11 cellular contexts compared by ENCODE assay signal in the genomic region with DNA sequence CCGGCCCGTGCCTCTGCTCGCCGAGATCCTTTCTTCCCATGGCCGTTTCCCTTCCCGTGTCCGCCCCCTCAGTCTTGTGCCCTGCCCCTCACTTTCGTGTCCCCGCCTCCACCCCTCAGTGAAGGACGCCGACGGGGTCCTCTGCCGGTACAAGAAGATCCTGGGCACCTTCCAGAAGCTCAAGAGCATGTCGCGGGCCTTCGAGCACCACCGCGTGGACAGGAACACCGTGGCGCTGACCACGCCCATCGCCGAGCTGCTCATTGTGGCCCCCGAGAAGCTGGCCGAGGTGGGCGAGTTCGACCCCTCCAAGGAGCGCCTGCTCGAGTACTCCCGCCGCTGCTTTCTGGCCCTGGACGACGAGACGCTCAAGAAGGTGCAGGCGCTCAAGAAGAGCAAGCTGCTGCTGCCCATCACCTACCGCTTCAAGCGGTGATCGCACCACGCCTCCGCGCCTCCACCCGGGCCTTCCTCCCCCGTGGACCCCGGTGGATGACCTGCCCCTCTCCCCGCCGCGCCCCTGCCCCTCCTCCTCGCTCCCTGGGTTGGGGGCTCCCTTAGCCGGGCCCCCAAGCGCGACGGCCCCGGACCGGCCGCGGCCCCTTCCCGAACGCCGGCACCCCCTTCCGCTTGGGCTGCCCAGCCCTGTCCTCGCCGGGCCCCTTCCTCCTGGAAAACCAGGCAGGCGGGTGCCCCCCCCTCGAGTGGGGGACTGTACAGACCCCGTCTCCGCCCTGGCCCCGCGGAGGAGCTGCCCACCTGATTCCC. TPM values are rescaled to one million over a fixed set of nuclear protein-coding genes. Genes with fewer than 3 reads are reported as not detected.
DNase-seq lines count a peak whose midpoint lies in the region; ATAC-seq, FAIRE-seq and TF ChIP-seq lines count a peak whose summit lies in the region.
"Had no signal": no experiment of that assay in that cellular context is flagged by ENCODE, and none has a peak within 500 bp of the region (broad histone marks: within the 10 kb centered on the region; RNA-seq: fewer than 3 reads in every experiment).

No MANE protein-coding gene starts in this region.

- 85% methylated on average over 62 to 68 of the region's 68 CpGs for WGBS in pancreas, 2 donors

- peak; percentile 53 for DNase-seq in ELF-1 (ENCODE audit: low read depth, low spot score)
- no peak for DNase-seq in RWPE1 (ENCODE audit: low spot score)
- no peak for DNase-seq in left ventricle myocardium inferior
- DNase-seq in pancreas, result peak in 4 of 6 donors; percentile 56 to 85 (median 68)
- no peak for DNase-seq in effector CD8-positive, alpha-beta T cell (lab: John Stamatoyannopoulos, UW)
- DNase-seq in amygdala (lab: John Stamatoyannopoulos, UW), result no peak
- DNase-seq in HuH-7 (ENCODE audit: low spot score), result no peak
- DNase-seq: effector CD4-positive, alpha-beta T cell; naive B cell had no signal

- H3K4me3 ChIP-seq in left ventricle myocardium inferior (no peak overlapping the region), pancreas (no peak overlapping the region)

- H3K36me3 ChIP-seq in left ventricle myocardium inferior (peaks cover 9% of the 10 kb centered on the region), pancreas (no peaks in the 10 kb centered on the region)

- CTCF ChIA-PET in RWPE1 (lab: Yijun Ruan, JAX), result interaction anchor here (0.6 to 0.8 kb wide), 5 partner anchors 20 to 536 kb away, joined by 3 to 5 read pairs (median 3); no protein-coding TSS in a partner anchor

- H3K9me3 ChIP-seq in left ventricle myocardium inferior (replicated peaks), result no peaks in the 10 kb centered on the region
- H3K9me3 ChIP-seq in pancreas, result no peaks in the 10 kb centered on the region

- H3K27ac ChIP-seq in RWPE1 (peak overlapping the region; percentile 98), left ventricle myocardium inferior (replicated peaks) (peak overlapping the region; percentile 98), pancreas (no peak overlapping the region)

- ATAC-seq in pancreas, result no peak
- ATAC-seq: activated naive CD4-positive, alpha-beta T cell treated with anti-CD3 and anti-CD28 coated beads, Interleukin-2, amount 50 U/mL, for 72 hours had no signal

- H3K27me3 ChIP-seq in left ventricle myocardium inferior (ENCODE audit: low read depth) (no peaks in the 10 kb centered on the region), pancreas (no peaks in the 10 kb centered on the region)

- no peak for FAIRE-seq in pancreas (lab: Jason Lieb, UNC)
- FAIRE-seq: RCC 7860 had no signal

- intact Hi-C loops in left ventricle myocardium inferior (cut with micrococcal nuclease), result no loop called here
- intact Hi-C loops in pancreas (cut with DNase I), result no loop called here

- POLR2A ChIA-PET in RWPE1 (lab: Yijun Ruan, JAX; ENCODE audit: low non-redundant PET), result interaction anchor here (0.6 kb wide), 1 partner anchor 1491 kb away, joined by 4 read pairs; no protein-coding TSS in a partner anchor

- TF ChIP-seq CTCF in RWPE1 (conservative IDR thresholded peaks at IDR 0.05; ENCODE audit: low read depth) (no peak), left ventricle myocardium inferior (IDR thresholded peaks at IDR 0.05; ENCODE audit: borderline replicate concordance) (no peak), pancreas (IDR thresholded peaks at IDR 0.05) (no peak)

- H3K4me1 ChIP-seq in left ventricle myocardium inferior, result peaks cover 59% of the 10 kb centered on the region
- H3K4me1 ChIP-seq in pancreas, result peaks cover 14 to 23% (median 16%) of the 10 kb centered on the region in 3 donors

RNA-seq across cellular contexts. Expression of a gene that starts 2.3 kb away (rescaled TPM):
- total RNA-seq in left ventricle myocardium inferior (74.0 TPM), pancreas (10 to 100 TPM; 38.4 to 97.0 (median 58.8) TPM)
- 100 to 1,000 TPM in 1 of 2 donors, 10 to 100 TPM in 1; 74.8 to 113 TPM for polyA plus RNA-seq in pancreas

RNA-seq across cellular contexts. Expression of a gene that starts 4.5 kb away (rescaled TPM):
- 14.6 TPM for total RNA-seq in left ventricle myocardium inferior
- 1 to 10 TPM; 3.2 to 6.2 (median 5.0) TPM for total RNA-seq in pancreas
- 10 to 100 TPM; 20.7 to 22.8 TPM for polyA plus RNA-seq in pancreas

RNA-seq across cellular contexts. Expression of a gene that starts 9.0 kb away (rescaled TPM):
- total RNA-seq in left ventricle myocardium inferior (7.1 TPM), pancreas (10 to 100 TPM; 12.9 to 23.2 (median 16.9) TPM)
- polyA plus RNA-seq in pancreas, result 10 to 100 TPM; 13.8 to 16.6 TPM

RNA-seq across cellular contexts. Expression of a gene that starts 11.7 kb away (rescaled TPM):
- total RNA-seq in left ventricle myocardium inferior, result 11.8 TPM
- total RNA-seq in pancreas, result 10 to 100 TPM; 12.7 to 24.3 (median 17.6) TPM
- 10 to 100 TPM; 35.0 to 40.5 TPM for polyA plus RNA-seq in pancreas

RNA-seq across cellular contexts. Expression of a gene that starts 22.5 kb away (rescaled TPM):
- total RNA-seq in left ventricle myocardium inferior (205 TPM), pancreas (100 to 1,000 TPM in 1 of 6 donors, 10 to 100 TPM in 5; 64.9 to 102 (median 84.6) TPM)
- polyA plus RNA-seq in pancreas, result 10 to 100 TPM; 38.4 to 76.8 TPM

Comparison
In these comparisons a context has a peak if more than half of its experiments do, and no peak if none do; other contexts are left out.
1. DNase-seq: peak in ELF-1 (single experiment) and pancreas (4 of 6); none in RWPE1 (single experiment), left ventricle myocardium inferior (single experiment), effector CD8-positive, alpha-beta T cell (single experiment), amygdala (0 of 56) and HuH-7 (single experiment).
2. H3K27ac ChIP-seq: peak in RWPE1 (single experiment) and left ventricle myocardium inferior (single experiment); none in pancreas (0 of 4).